Comparison of ENCODE assay signal across 1 cellular context in the genomic region with DNA sequence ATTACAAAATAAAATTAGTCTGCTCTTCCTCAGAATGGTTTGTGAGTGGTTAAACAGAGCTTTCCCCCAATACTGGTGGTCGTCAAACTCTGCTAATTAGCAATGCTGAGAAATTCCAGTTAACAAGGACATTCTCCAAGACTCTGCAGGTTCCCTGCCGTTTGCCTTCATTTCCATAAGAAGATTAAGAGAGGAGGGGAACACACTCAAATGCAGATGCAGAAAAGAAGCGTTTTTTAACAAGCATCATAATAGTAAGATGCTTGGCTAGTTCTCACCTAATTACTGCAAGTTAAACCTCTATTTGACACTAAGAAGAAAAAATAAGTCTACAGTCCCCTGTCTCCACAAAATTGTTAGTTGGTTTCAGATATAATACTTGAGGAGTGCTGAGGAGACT.
TF ChIP-seq lines count a peak whose summit lies in the region.

No MANE protein-coding gene starts in this region.

TF ChIP-seq in H1, 55 proteins besides CTCF, POLR2A, EP300 and RAD21:
- TF ChIP-seq CBX8 (IDR thresholded peaks at IDR 0.05; ENCODE audit: borderline replicate concordance, low read depth, low read length), result no peak
- TF ChIP-seq YY1 (IDR thresholded peaks at IDR 0.05; ENCODE audit: low read depth, low read length), result no peak
- TF ChIP-seq KDM5A (IDR thresholded peaks at IDR 0.05; ENCODE audit: low read length), result no peak
- TF ChIP-seq SUZ12 (IDR thresholded peaks at IDR 0.05; ENCODE audit: low read length), result no peak
- no peak for TF ChIP-seq TCF12 (IDR thresholded peaks at IDR 0.05; ENCODE audit: low read depth, low read length)
- no peak for TF ChIP-seq PHF8 (conservative IDR thresholded peaks at IDR 0.05; ENCODE audit: low read depth, low read length)
- TF ChIP-seq CTBP2 (IDR thresholded peaks at IDR 0.05; ENCODE audit: borderline replicate concordance, insufficient read depth, insufficient read length, low read length), result no peak
- TF ChIP-seq TBP (IDR thresholded peaks at IDR 0.05; ENCODE audit: low read depth, low read length), result no peak
- no peak for TF ChIP-seq KDM4A (IDR thresholded peaks at IDR 0.05; ENCODE audit: low read depth, low read length, severe bottlenecking)
- no peak for TF ChIP-seq RXRA (IDR thresholded peaks at IDR 0.05; ENCODE audit: insufficient read depth, low read depth, low read length)
- TF ChIP-seq SAP30 (IDR thresholded peaks at IDR 0.05; ENCODE audit: insufficient read depth, insufficient replicate concordance, low read length), result no peak
- TF ChIP-seq ATF3 (IDR thresholded peaks at IDR 0.05; ENCODE audit: insufficient read depth, low read depth, low read length), result no peak
- TF ChIP-seq CHD2 (IDR thresholded peaks at IDR 0.05; ENCODE audit: low read length), result no peak
- TF ChIP-seq RFX5 (IDR thresholded peaks at IDR 0.05; ENCODE audit: borderline replicate concordance, low read depth, low read length), result no peak
- TF ChIP-seq EGR1 (IDR thresholded peaks at IDR 0.05; ENCODE audit: borderline replicate concordance, low read depth, low read length), result no peak
- peak; percentile 63; the same call in 1 of the 2 replicates for TF ChIP-seq TEAD4 (IDR thresholded peaks at IDR 0.05; ENCODE audit: low read depth, low read length)
- no peak for TF ChIP-seq JUN (IDR thresholded peaks at IDR 0.05; ENCODE audit: low read depth, low read length)
- TF ChIP-seq, protein P1, sequence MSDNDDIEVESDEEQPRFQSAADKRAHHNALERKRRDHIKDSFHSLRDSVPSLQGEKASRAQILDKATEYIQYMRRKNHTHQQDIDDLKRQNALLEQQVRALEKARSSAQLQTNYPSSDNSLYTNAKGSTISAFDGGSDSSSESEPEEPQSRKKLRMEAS (IDR thresholded peaks at IDR 0.05), result no peak
- TF ChIP-seq NRF1 (IDR thresholded peaks at IDR 0.05; ENCODE audit: low read depth, low read length), result no peak
- TF ChIP-seq ZNF274 (IDR thresholded peaks at IDR 0.05; ENCODE audit: borderline replicate concordance, extremely low read depth, low read length), result no peak
- TF ChIP-seq SIX5 (IDR thresholded peaks at IDR 0.05; ENCODE audit: low read depth, low read length), result no peak
- TF ChIP-seq, protein P2, sequence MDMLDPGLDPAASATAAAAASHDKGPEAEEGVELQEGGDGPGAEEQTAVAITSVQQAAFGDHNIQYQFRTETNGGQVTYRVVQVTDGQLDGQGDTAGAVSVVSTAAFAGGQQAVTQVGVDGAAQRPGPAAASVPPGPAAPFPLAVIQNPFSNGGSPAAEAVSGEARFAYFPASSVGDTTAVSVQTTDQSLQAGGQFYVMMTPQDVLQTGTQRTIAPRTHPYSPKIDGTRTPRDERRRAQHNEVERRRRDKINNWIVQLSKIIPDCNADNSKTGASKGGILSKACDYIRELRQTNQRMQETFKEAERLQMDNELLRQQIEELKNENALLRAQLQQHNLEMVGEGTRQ (IDR thresholded peaks at IDR 0.05; ENCODE audit: low read length), result no peak
- no peak for TF ChIP-seq NANOG (IDR thresholded peaks at IDR 0.05; ENCODE audit: insufficient read depth, low read depth, low read length, poor library complexity, severe bottlenecking)
- TF ChIP-seq BRCA1 (IDR thresholded peaks at IDR 0.05; ENCODE audit: low read depth, low read length), result no peak
- 0 out of 2 replicates have a peak, but pooled peaks have one; percentile 25 for TF ChIP-seq ATF2 (IDR thresholded peaks at IDR 0.05; ENCODE audit: low read length)
- TF ChIP-seq E2F6 (IDR thresholded peaks at IDR 0.05), result no peak
- no peak for TF ChIP-seq TAF7 (optimal IDR thresholded peaks at IDR 0.05; ENCODE audit: borderline replicate concordance, low read depth, low read length)
- no peak for TF ChIP-seq CEBPB (IDR thresholded peaks at IDR 0.05; ENCODE audit: low read depth, low read length)
- no peak for TF ChIP-seq SRF (IDR thresholded peaks at IDR 0.05; ENCODE audit: low read depth, low read length)
- no peak for TF ChIP-seq ASH2L (IDR thresholded peaks at IDR 0.05; ENCODE audit: low read length)
- TF ChIP-seq SIRT6 (IDR thresholded peaks at IDR 0.05; ENCODE audit: low read length), result no peak
- TF ChIP-seq TAF1 (IDR thresholded peaks at IDR 0.05; ENCODE audit: low read depth, low read length), result no peak
- TF ChIP-seq, protein P3, sequence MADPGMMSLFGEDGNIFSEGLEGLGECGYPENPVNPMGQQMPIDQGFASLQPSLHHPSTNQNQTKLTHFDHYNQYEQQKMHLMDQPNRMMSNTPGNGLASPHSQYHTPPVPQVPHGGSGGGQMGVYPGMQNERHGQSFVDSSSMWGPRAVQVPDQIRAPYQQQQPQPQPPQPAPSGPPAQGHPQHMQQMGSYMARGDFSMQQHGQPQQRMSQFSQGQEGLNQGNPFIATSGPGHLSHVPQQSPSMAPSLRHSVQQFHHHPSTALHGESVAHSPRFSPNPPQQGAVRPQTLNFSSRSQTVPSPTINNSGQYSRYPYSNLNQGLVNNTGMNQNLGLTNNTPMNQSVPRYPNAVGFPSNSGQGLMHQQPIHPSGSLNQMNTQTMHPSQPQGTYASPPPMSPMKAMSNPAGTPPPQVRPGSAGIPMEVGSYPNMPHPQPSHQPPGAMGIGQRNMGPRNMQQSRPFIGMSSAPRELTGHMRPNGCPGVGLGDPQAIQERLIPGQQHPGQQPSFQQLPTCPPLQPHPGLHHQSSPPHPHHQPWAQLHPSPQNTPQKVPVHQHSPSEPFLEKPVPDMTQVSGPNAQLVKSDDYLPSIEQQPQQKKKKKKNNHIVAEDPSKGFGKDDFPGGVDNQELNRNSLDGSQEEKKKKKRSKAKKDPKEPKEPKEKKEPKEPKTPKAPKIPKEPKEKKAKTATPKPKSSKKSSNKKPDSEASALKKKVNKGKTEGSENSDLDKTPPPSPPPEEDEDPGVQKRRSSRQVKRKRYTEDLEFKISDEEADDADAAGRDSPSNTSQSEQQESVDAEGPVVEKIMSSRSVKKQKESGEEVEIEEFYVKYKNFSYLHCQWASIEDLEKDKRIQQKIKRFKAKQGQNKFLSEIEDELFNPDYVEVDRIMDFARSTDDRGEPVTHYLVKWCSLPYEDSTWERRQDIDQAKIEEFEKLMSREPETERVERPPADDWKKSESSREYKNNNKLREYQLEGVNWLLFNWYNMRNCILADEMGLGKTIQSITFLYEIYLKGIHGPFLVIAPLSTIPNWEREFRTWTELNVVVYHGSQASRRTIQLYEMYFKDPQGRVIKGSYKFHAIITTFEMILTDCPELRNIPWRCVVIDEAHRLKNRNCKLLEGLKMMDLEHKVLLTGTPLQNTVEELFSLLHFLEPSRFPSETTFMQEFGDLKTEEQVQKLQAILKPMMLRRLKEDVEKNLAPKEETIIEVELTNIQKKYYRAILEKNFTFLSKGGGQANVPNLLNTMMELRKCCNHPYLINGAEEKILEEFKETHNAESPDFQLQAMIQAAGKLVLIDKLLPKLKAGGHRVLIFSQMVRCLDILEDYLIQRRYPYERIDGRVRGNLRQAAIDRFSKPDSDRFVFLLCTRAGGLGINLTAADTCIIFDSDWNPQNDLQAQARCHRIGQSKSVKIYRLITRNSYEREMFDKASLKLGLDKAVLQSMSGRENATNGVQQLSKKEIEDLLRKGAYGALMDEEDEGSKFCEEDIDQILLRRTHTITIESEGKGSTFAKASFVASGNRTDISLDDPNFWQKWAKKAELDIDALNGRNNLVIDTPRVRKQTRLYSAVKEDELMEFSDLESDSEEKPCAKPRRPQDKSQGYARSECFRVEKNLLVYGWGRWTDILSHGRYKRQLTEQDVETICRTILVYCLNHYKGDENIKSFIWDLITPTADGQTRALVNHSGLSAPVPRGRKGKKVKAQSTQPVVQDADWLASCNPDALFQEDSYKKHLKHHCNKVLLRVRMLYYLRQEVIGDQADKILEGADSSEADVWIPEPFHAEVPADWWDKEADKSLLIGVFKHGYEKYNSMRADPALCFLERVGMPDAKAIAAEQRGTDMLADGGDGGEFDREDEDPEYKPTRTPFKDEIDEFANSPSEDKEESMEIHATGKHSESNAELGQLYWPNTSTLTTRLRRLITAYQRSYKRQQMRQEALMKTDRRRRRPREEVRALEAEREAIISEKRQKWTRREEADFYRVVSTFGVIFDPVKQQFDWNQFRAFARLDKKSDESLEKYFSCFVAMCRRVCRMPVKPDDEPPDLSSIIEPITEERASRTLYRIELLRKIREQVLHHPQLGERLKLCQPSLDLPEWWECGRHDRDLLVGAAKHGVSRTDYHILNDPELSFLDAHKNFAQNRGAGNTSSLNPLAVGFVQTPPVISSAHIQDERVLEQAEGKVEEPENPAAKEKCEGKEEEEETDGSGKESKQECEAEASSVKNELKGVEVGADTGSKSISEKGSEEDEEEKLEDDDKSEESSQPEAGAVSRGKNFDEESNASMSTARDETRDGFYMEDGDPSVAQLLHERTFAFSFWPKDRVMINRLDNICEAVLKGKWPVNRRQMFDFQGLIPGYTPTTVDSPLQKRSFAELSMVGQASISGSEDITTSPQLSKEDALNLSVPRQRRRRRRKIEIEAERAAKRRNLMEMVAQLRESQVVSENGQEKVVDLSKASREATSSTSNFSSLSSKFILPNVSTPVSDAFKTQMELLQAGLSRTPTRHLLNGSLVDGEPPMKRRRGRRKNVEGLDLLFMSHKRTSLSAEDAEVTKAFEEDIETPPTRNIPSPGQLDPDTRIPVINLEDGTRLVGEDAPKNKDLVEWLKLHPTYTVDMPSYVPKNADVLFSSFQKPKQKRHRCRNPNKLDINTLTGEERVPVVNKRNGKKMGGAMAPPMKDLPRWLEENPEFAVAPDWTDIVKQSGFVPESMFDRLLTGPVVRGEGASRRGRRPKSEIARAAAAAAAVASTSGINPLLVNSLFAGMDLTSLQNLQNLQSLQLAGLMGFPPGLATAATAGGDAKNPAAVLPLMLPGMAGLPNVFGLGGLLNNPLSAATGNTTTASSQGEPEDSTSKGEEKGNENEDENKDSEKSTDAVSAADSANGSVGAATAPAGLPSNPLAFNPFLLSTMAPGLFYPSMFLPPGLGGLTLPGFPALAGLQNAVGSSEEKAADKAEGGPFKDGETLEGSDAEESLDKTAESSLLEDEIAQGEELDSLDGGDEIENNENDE (IDR thresholded peaks at IDR 0.05; ENCODE audit: insufficient replicate concordance, low read length), result peak; percentile 98
- TF ChIP-seq CBX5 (IDR thresholded peaks at IDR 0.05; ENCODE audit: low read depth, low read length), result no peak
- no peak for TF ChIP-seq BACH1 (IDR thresholded peaks at IDR 0.05; ENCODE audit: low read length)
- no peak for TF ChIP-seq RBBP5 (IDR thresholded peaks at IDR 0.05; ENCODE audit: borderline replicate concordance, low read depth, low read length)
- no peak for TF ChIP-seq SP4 (IDR thresholded peaks at IDR 0.05; ENCODE audit: low read length)
- peak; percentile 50; the same call in 1 of the 2 replicates for TF ChIP-seq KDM1A (IDR thresholded peaks at IDR 0.05; ENCODE audit: borderline replicate concordance, low read length)
- TF ChIP-seq CREB1 (IDR thresholded peaks at IDR 0.05), result no peak
- TF ChIP-seq EZH2 (IDR thresholded peaks at IDR 0.05; ENCODE audit: low read depth, low read length, severe bottlenecking), result no peak
- TF ChIP-seq HDAC2 (IDR thresholded peaks at IDR 0.05; ENCODE audit: borderline replicate concordance in 1 of 2, low read depth in 2 of 2, low read length in 2 of 2), result peak in 1 of 2 experiments; percentile 82; a peak in 2 of 4 replicates
- no peak for TF ChIP-seq RNF2 (IDR thresholded peaks at IDR 0.05; ENCODE audit: borderline replicate concordance, low read depth, low read length, missing control alignments, poor library complexity, severe bottlenecking)
- no peak for TF ChIP-seq CHD1 (IDR thresholded peaks at IDR 0.05; ENCODE audit: low read depth, low read length)
- 0 out of 2 replicates have a peak, but pooled peaks have one; percentile 8 for TF ChIP-seq SP1 (IDR thresholded peaks at IDR 0.05; ENCODE audit: low read depth, low read length)
- peak in 1 of 2 experiments; percentile 36 for TF ChIP-seq BCL11A (IDR thresholded peaks at IDR 0.05; ENCODE audit: low read depth in 2 of 2, low read length in 2 of 2)
- no peak for TF ChIP-seq POU5F1 (IDR thresholded peaks at IDR 0.05; ENCODE audit: low read depth, low read length)
- no peak for TF ChIP-seq FOSL1 (IDR thresholded peaks at IDR 0.05; ENCODE audit: insufficient read depth, low read depth, low read length)
- TF ChIP-seq GTF2F1 (IDR thresholded peaks at IDR 0.05; ENCODE audit: borderline replicate concordance, low read depth, low read length), result no peak
- no peak for TF ChIP-seq SIN3A (conservative IDR thresholded peaks at IDR 0.05 in 1 of 2, IDR thresholded peaks at IDR 0.05 in 1 of 2; ENCODE audit: low read depth in 1 of 2, low read length in 2 of 2)
- TF ChIP-seq SP2 (IDR thresholded peaks at IDR 0.05; ENCODE audit: low read length), result no peak
